In the genomic region with DNA sequence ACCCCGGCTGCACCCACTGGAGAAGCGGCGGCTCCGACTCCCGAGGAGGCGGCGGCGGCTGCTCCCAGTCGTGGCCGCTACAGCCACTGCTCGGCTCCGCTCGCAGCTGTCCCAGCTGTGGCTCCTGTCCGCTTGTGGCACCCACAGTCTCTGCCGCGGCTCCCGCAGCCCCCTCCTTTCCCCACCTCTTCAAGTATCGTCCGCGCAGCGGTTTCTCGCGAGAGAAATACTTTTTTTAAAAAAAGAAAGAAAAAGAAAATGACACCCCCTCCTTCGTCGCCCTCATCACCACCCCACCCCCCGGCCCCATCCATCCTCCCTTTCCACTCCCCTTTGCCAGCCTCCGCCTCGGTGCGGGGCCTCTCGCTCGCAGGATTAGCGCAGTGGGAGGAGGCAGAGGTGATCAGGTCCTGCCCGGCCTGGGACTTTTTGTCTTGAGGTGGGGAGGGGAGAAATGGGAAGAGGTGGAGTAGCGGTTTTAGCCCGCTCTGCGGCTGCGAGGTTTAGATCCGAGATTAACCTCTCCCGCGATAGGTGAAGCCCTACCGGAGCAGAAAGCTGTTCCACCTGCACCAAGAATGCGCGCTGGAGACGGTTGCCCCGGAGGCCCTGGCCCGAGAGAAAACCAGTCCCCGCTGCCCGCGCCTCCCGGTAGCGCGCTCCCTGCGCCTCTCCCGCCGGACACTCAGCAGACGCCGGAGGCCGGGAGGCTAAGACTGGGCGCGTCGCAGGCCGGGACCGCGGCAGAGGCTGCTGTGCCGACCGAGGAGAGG, we compare ENCODE assay signal across 9 cellular contexts. TPM values are rescaled to one million over a fixed set of nuclear protein-coding genes. Genes with fewer than 3 reads are reported as not detected.
A peak's percentile ranks its signal among the peaks of the same experiment; 100 is the strongest.
DNase-seq lines count a peak whose midpoint lies in the region; ATAC-seq and TF ChIP-seq lines count a peak whose summit lies in the region.
"Had no signal": no experiment of that assay in that cellular context is flagged by ENCODE, and none has a peak within 500 bp of the region (broad histone marks: within the 10 kb centered on the region; RNA-seq: fewer than 3 reads in every experiment).

A gene (minus strand): TSS at position 152 of the 773 bp plus-strand sequence. CDS start 940 bp downstream, outside the sequence.

- H2BK15ac ChIP-seq in mesenchymal stem cell (ENCODE audit: low read depth, poor library complexity, severe bottlenecking) = peak within 1 kb of the TSS; percentile 93

- H3K9me3 ChIP-seq in mesenchymal stem cell (ENCODE audit: control insufficient read depth, low read length) = no peaks in the 10 kb centered on the region
- no peaks in the 10 kb centered on the region for H3K9me3 ChIP-seq in suprapubic skin

- DNase-seq in DMS114 treated with DMSO at 0.1 percent for 48 hours (lab: John Stamatoyannopoulos, UW; ENCODE audit: unreplicated experiment) (peak; percentile 30), SW 1271 (lab: John Stamatoyannopoulos, UW) (peak; percentile 25 to 68), epithelial cell of esophagus (ENCODE audit: low read depth) (peak; percentile 36), mesenchymal stem cell (peak; percentile 95), suprapubic skin (ENCODE audit: low spot score in 2 of 2) (peak; percentile 87), MV-4-11 (lab: John Stamatoyannopoulos, UW) (no peak)

- peak within 1 kb of the TSS in 1 of 2 experiments; percentile 100 for H3K23ac ChIP-seq in mesenchymal stem cell (ENCODE audit: low read length in 2 of 2)

- TF ChIP-seq CTCF in epithelial cell of esophagus (IDR thresholded peaks at IDR 0.05; ENCODE audit: insufficient read depth, low read depth, low read length, missing control alignments) (no peak), suprapubic skin (IDR thresholded peaks at IDR 0.05) (no peak)

- peak within 1 kb of the TSS; percentile 83 for H3K27ac ChIP-seq in mesenchymal stem cell (ENCODE audit: low read length, poor library complexity, severe bottlenecking)
- peak within 1 kb of the TSS; percentile 86 for H3K27ac ChIP-seq in suprapubic skin
- H3K27ac ChIP-seq: epithelial cell of prostate had no signal

- peak within 1 kb of the TSS; percentile 45 to 97 for H3K14ac ChIP-seq in mesenchymal stem cell (ENCODE audit: low read length in 2 of 2)

- peak within 1 kb of the TSS; percentile 83 to 98 for H3K4ac ChIP-seq in mesenchymal stem cell (ENCODE audit: low read depth in 1 of 2, low read length in 2 of 2)

- peak within 1 kb of the TSS; percentile 82 for H3K4me2 ChIP-seq in mesenchymal stem cell (ENCODE audit: low read length, poor library complexity, severe bottlenecking)

- H2AK5ac ChIP-seq in mesenchymal stem cell (ENCODE audit: low read length, severe bottlenecking) = peak within 1 kb of the TSS; percentile 88

- H2AFZ ChIP-seq in mesenchymal stem cell (ENCODE audit: low read depth, low read length) = peak within 1 kb of the TSS; percentile 24

- WGBS in mesenchymal stem cell = under 1% methylated on average over 52 of the region's 66 CpGs
- 4% methylated on average over 57 of the region's 66 CpGs for WGBS in suprapubic skin

- H2BK120ac ChIP-seq in mesenchymal stem cell (ENCODE audit: low read depth, low read length) = peak within 1 kb of the TSS; percentile 93

- H4K91ac ChIP-seq in mesenchymal stem cell (ENCODE audit: low read length) = peak within 1 kb of the TSS; percentile 95

- no peaks in the 10 kb centered on the region for H3K27me3 ChIP-seq in mesenchymal stem cell (ENCODE audit: control insufficient read depth in 1 of 2, insufficient read depth in 1 of 2, low read length in 2 of 2)
- peaks cover 24% of the 10 kb centered on the region for H3K27me3 ChIP-seq in suprapubic skin

- peak within 1 kb of the TSS; percentile 93 for H4K8ac ChIP-seq in mesenchymal stem cell (ENCODE audit: low read length)

- TF ChIP-seq POLR2A in GM19099 (IDR thresholded peaks at IDR 0.05; ENCODE audit: extremely low read depth, insufficient read length, low read depth) (peak; percentile 92), suprapubic skin (IDR thresholded peaks at IDR 0.05) (peak; percentile 45 to 84)

- H2BK5ac ChIP-seq in mesenchymal stem cell (ENCODE audit: low read depth, low read length, poor library complexity, severe bottlenecking) = peak within 1 kb of the TSS; percentile 97

- H3K4me3 ChIP-seq in epithelial cell of esophagus (ENCODE audit: low read length) = peak within 1 kb of the TSS; percentile 48
- peak within 1 kb of the TSS; percentile 92 to 98 for H3K4me3 ChIP-seq in mesenchymal stem cell (ENCODE audit: insufficient read depth in 1 of 2, low read depth in 1 of 2, low read length in 2 of 2)
- peak within 1 kb of the TSS; percentile 78 for H3K4me3 ChIP-seq in suprapubic skin

- H3K36me3 ChIP-seq in mesenchymal stem cell (ENCODE audit: control insufficient read depth in 1 of 2, insufficient read depth in 2 of 2, low read depth in 1 of 2, low read length in 2 of 2) = peaks cover 3 to 24% of the 10 kb centered on the region in 2 experiments
- no peaks in the 10 kb centered on the region for H3K36me3 ChIP-seq in suprapubic skin

- H3K9ac ChIP-seq in mesenchymal stem cell (ENCODE audit: low read length) = peak within 1 kb of the TSS; percentile 97

- H3K4me1 ChIP-seq in mesenchymal stem cell (ENCODE audit: control insufficient read depth, insufficient read depth, low read depth, low read length) (peaks cover 6% of the 10 kb centered on the region), suprapubic skin (peaks cover 30% of the 10 kb centered on the region)

- no peak for TF ChIP-seq EP300 in suprapubic skin (IDR thresholded peaks at IDR 0.05)

- ATAC-seq in HG03139 (IDR thresholded peaks at IDR 0.05; ENCODE audit: unreplicated experiment) = peak; percentile 52

- peak within 1 kb of the TSS; percentile 25 to 70 for H2BK12ac ChIP-seq in mesenchymal stem cell (ENCODE audit: low read length in 2 of 2)

- peaks cover 2% of the 10 kb centered on the region for H3K79me1 ChIP-seq in mesenchymal stem cell (replicated peaks; ENCODE audit: low read length, poor library complexity, severe bottlenecking)

- H3K18ac ChIP-seq in mesenchymal stem cell (ENCODE audit: low read depth in 1 of 2, low read length in 2 of 2) = peak within 1 kb of the TSS; percentile 99

RNA-seq across cellular contexts. Expression of the gene that starts here (rescaled TPM):
- polyA plus RNA-seq in mesenchymal stem cell (2013, experiment 1 of 2) = 170 TPM
- polyA plus RNA-seq in mesenchymal stem cell (2013, experiment 2 of 2) = 151 TPM
- 10 to 100 TPM; 12.6 to 24.6 (median 21.0) TPM for total RNA-seq in suprapubic skin
